ENCODE assay signal across 2 cellular contexts in the genomic region with DNA sequence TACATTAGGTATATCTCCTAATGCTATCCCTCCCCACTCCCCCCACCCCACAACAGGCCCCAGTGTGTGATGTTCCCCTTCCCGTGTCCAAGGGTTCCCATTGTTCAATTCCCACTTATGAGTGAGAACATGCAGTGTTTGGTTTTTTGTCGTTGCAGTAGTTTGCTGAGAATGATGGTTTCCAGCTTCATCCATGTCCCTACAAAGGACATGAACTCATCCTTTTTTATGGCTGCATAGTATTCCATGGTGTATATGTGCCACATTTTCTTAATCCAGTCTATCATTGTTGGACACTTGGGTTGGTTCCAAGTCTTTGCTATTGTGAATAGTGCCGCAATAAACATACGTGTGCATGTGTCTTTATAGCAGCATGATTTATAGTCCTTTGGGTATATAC. TPM values are rescaled to one million over a fixed set of nuclear protein-coding genes. Genes with fewer than 3 reads are reported as not detected.
DNase-seq lines count a peak whose midpoint lies in the region; ATAC-seq, FAIRE-seq and TF ChIP-seq lines count a peak whose summit lies in the region.
"Not testable (repeated sequence)": the region's sequence is repeated elsewhere in the genome, so short reads cannot be mapped to it uniquely, and the experiment has no call there.

No MANE protein-coding gene starts in this region.

- not testable (repeated sequence) for FAIRE-seq in K562 (lab: Jason Lieb, UNC)

- not testable (repeated sequence) for TF ChIP-seq POLR2A in K562 (conservative IDR thresholded peaks at IDR 0.05)

- TF ChIP-seq EP300 in K562 (IDR thresholded peaks at IDR 0.05; ENCODE audit: low read length), result not testable (repeated sequence)

- H3K27me3 ChIP-seq in K562 (ENCODE audit: control insufficient read depth in 2 of 2, insufficient read depth in 2 of 2, low read length in 2 of 2), result not testable (repeated sequence)

- not testable (repeated sequence) for H3K27ac ChIP-seq in HEK293 (ENCODE audit: extremely low read depth, low read depth, low read length); K562 (ENCODE audit: extremely low read depth, low read depth, low read length)

- not testable (repeated sequence) for H3K4me3 ChIP-seq in HEK293 (ENCODE audit: low read depth, low read length); K562

- H3K79me2 ChIP-seq in K562 (ENCODE audit: control insufficient read depth, insufficient read depth, low read length), result peaks cover 79% of the 10 kb centered on the region

- H4K20me1 ChIP-seq in K562 (replicated peaks; ENCODE audit: control insufficient read depth, insufficient read depth, low read length), result not testable (repeated sequence)

- in situ Hi-C loops in K562 (cut with MboI), result not testable (repeated sequence)

- not testable (repeated sequence) for TF ChIP-seq CTCF in HEK293 (tag by site-specific recombination; IDR thresholded peaks at IDR 0.05); K562 (IDR thresholded peaks at IDR 0.05 in 2 of 3, conservative IDR thresholded peaks at IDR 0.05 in 1 of 3; ENCODE audit: insufficient read depth in 2 of 3, low read depth in 1 of 3, low read length in 3 of 3)

- BruUV-seq in K562 (replicated peaks; lab: Mats Ljungman, UMichigan), result not testable (repeated sequence)

- H3K4me1 ChIP-seq in HEK293 (ENCODE audit: control insufficient read depth, insufficient read depth, low read length); K562 (replicated peaks in 1 of 2; ENCODE audit: control insufficient read depth in 2 of 2, insufficient read depth in 2 of 2, low read length in 2 of 2): not testable (repeated sequence)

- not testable (repeated sequence) for DNase-seq in K562 (ENCODE audit: extremely low read depth in 1 of 4, low spot score in 3 of 4)

- H2AFZ ChIP-seq in K562 (ENCODE audit: low read depth, low read length), result not testable (repeated sequence)

- intact Hi-C loops in K562 (cut with micrococcal nuclease), result not testable (repeated sequence)

- not testable (repeated sequence) for H3K9me1 ChIP-seq in K562 (ENCODE audit: control insufficient read depth, insufficient read depth, low read length)

- not testable (repeated sequence) for H3K9ac ChIP-seq in K562 (ENCODE audit: insufficient read depth in 1 of 2, low read depth in 2 of 2, low read length in 2 of 2)

- H3K36me3 ChIP-seq in HEK293 (ENCODE audit: control insufficient read depth in 2 of 2, insufficient read depth in 1 of 2, low read length in 2 of 2); K562 (ENCODE audit: control insufficient read depth, insufficient read depth, low read length): not testable (repeated sequence)

- not testable (repeated sequence) for TF ChIP-seq RAD21 in K562 (CRISPR knock-in tag; conservative IDR thresholded peaks at IDR 0.05 in 1 of 2, IDR thresholded peaks at IDR 0.05 in 1 of 2)

- not testable (repeated sequence) for ATAC-seq in K562

- not testable (repeated sequence) for H3K9me3 ChIP-seq in HEK293 (ENCODE audit: control insufficient read depth, insufficient read depth, low read depth, low read length); K562 (replicated peaks; ENCODE audit: control insufficient read depth, insufficient read depth, low read depth, low read length)

- CTCF ChIA-PET in HEK293 (lab: Yijun Ruan, JAX); K562 (lab: Yijun Ruan, JAX; ENCODE audit: low intra/inter-chr PET ratio): not testable (repeated sequence)

- POLR2A ChIA-PET in HEK293 (lab: Yijun Ruan, JAX), result not testable (repeated sequence)
- POLR2A ChIA-PET in K562 (lab: Yijun Ruan, JAX), result interaction anchor here (0.6 kb wide), 1 partner anchor 225 kb away, joined by 3 read pairs; no protein-coding TSS in a partner anchor

- WGBS in K562 (ENCODE audit: insufficient coverage, low coverage, missing lambda C conversion rate), result 92% methylated on average over 2 of the region's 4 CpGs

- H3K4me2 ChIP-seq in K562 (ENCODE audit: insufficient read depth, low read length), result not testable (repeated sequence)

TF ChIP-seq in HEK293, 187 proteins besides CTCF, POLR2A, EP300 and RAD21:
- peak; percentile 95 for TF ChIP-seq ZNF146 (tag by site-specific recombination; IDR thresholded peaks at IDR 0.05)
- TF ChIP-seq, protein P1, sequence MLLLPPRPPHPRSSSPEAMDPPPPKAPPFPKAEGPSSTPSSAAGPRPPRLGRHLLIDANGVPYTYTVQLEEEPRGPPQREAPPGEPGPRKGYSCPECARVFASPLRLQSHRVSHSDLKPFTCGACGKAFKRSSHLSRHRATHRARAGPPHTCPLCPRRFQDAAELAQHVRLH (tag by site-specific recombination; IDR thresholded peaks at IDR 0.05), result peak; percentile 50; the same call in 1 of the 2 replicates

TF ChIP-seq in K562, 482 proteins besides CTCF, POLR2A, EP300 and RAD21:
- TF ChIP-seq BCOR (IDR thresholded peaks at IDR 0.05), result 0 out of 2 replicates have a peak, but pooled peaks have one; percentile 42
- peak; percentile 63 for TF ChIP-seq ZNF146 (CRISPR knock-in tag; IDR thresholded peaks at IDR 0.05; ENCODE audit: unreplicated experiment)

RNA-seq across cellular contexts. Expression of a gene that starts 40.0 kb away (rescaled TPM):
- 63.5 and 179 TPM in 2 replicates for total RNA-seq in K562 (2011; cell fraction: chromatin; rRNA removed; ENCODE audit: low replicate concordance)
- total RNA-seq in K562 (2011; cell fraction: nucleolus; rRNA removed), result 22.7 and 38.0 TPM in 2 replicates
- 72.7 and 138 TPM in 2 replicates for total RNA-seq in K562 (2011; cell fraction: nucleoplasm; rRNA removed)
- total RNA-seq in K562 (2014; rRNA removed), result 26.1 and 27.9 TPM in 2 replicates
- total RNA-seq in K562 (2014; rRNA removed; fragmentation: Illumina TruSeq; extraction: Trizol), result 38.9 and 48.7 TPM in 2 replicates
- total RNA-seq in K562 (2015; rRNA removed; fragmentation: Illumina TruSeq; extraction: Trizol), result 37.9 and 42.3 TPM in 2 replicates
- total RNA-seq in K562 (2021), result 56.7 and 56.9 TPM in 2 replicates
- 45.0 and 50.6 TPM in 2 replicates for polyA plus RNA-seq in K562 (2011; rRNA removed)
- polyA plus RNA-seq in K562 (2011; cell fraction: cytosol; rRNA removed), result 28.7 and 31.9 TPM in 2 replicates
- 93.7 and 95.8 TPM in 2 replicates for polyA plus RNA-seq in K562 (2011; cell fraction: nucleus; rRNA removed)
- 25.7 and 27.0 TPM in 2 replicates for polyA plus RNA-seq in K562 (2012)
- polyA plus RNA-seq in K562 (2014; fragmentation: Illumina TruSeq; extraction: Trizol), result 31.6 and 39.1 TPM in 2 replicates
- polyA plus RNA-seq in K562 (2014; fragmentation: Nextera tagmentation; extraction: Ambion mirVana), result 10 to 100 TPM; 12.9 to 15.6 TPM
- 20.8 and 26.2 TPM in 2 replicates for polyA plus RNA-seq in K562 (2014; rRNA removed)
- 186 and 237 TPM in 2 replicates for polyA minus RNA-seq in K562 (2011; rRNA and poly(A)+ RNA removed)
- polyA minus RNA-seq in K562 (2011; cell fraction: cytosol; rRNA and poly(A)+ RNA removed), result 43.8 and 51.4 TPM in 2 replicates
- polyA minus RNA-seq in K562 (2011; cell fraction: nucleus; rRNA and poly(A)+ RNA removed), result 75.4 and 141 TPM in 2 replicates
